In the genomic region with DNA sequence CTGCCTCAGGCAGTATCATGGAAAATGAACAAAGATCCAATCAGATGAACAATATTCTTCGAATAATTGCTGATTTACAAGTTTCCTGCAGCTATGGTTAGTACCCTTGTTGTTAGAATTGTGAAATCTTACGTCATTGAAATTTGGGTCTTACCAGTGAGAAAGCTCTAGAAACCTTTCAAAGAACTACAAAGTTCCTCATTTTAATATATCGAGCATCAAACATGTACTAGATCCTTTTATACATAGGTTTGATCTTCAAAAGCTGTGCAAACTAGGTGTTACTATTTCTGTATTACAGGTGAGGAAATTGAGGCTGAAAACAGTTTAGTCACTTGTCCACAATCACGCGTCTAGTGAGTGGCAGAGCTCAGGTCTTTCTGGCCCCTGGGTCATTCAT, we compare ENCODE assay signal across 1 cellular context.
TF ChIP-seq lines count a peak whose summit lies in the region.

No MANE protein-coding gene starts in this region.

TF ChIP-seq in IMR-90, 13 proteins besides CTCF, POLR2A, EP300 and RAD21:
- TF ChIP-seq CEBPB (IDR thresholded peaks at IDR 0.05; ENCODE audit: low read depth, low read length) (no peak), MAFK (IDR thresholded peaks at IDR 0.05; ENCODE audit: low read depth, low read length) (no peak), MAZ (IDR thresholded peaks at IDR 0.05; ENCODE audit: borderline replicate concordance, low read depth, low read length) (no peak), RFX5 (IDR thresholded peaks at IDR 0.05; ENCODE audit: low read depth, low read length) (no peak), SMC3 (IDR thresholded peaks at IDR 0.05; ENCODE audit: low read depth, low read length) (no peak), CHD1 (IDR thresholded peaks at IDR 0.05; ENCODE audit: low read depth, low read length) (no peak), BHLHE40 (IDR thresholded peaks at IDR 0.05; ENCODE audit: low read depth, low read length) (no peak), FOS (IDR thresholded peaks at IDR 0.05; ENCODE audit: low read depth, low read length) (no peak), RCOR1 (IDR thresholded peaks at IDR 0.05; ENCODE audit: insufficient replicate concordance, low read length) (no peak), NFE2L2 (IDR thresholded peaks at IDR 0.05; ENCODE audit: low read depth, low read length) (no peak), MXI1 (IDR thresholded peaks at IDR 0.05; ENCODE audit: borderline replicate concordance, low read depth, low read length) (no peak)
- TF ChIP-seq, protein P1, sequence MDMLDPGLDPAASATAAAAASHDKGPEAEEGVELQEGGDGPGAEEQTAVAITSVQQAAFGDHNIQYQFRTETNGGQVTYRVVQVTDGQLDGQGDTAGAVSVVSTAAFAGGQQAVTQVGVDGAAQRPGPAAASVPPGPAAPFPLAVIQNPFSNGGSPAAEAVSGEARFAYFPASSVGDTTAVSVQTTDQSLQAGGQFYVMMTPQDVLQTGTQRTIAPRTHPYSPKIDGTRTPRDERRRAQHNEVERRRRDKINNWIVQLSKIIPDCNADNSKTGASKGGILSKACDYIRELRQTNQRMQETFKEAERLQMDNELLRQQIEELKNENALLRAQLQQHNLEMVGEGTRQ (IDR thresholded peaks at IDR 0.05; ENCODE audit: low read depth, low read length), result no peak
- TF ChIP-seq, protein P2, sequence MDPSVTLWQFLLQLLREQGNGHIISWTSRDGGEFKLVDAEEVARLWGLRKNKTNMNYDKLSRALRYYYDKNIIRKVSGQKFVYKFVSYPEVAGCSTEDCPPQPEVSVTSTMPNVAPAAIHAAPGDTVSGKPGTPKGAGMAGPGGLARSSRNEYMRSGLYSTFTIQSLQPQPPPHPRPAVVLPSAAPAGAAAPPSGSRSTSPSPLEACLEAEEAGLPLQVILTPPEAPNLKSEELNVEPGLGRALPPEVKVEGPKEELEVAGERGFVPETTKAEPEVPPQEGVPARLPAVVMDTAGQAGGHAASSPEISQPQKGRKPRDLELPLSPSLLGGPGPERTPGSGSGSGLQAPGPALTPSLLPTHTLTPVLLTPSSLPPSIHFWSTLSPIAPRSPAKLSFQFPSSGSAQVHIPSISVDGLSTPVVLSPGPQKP (IDR thresholded peaks at IDR 0.05; ENCODE audit: borderline replicate concordance, low read depth, low read length), result no peak
